ENCODE assay signal across 8 cellular contexts in the genomic region with DNA sequence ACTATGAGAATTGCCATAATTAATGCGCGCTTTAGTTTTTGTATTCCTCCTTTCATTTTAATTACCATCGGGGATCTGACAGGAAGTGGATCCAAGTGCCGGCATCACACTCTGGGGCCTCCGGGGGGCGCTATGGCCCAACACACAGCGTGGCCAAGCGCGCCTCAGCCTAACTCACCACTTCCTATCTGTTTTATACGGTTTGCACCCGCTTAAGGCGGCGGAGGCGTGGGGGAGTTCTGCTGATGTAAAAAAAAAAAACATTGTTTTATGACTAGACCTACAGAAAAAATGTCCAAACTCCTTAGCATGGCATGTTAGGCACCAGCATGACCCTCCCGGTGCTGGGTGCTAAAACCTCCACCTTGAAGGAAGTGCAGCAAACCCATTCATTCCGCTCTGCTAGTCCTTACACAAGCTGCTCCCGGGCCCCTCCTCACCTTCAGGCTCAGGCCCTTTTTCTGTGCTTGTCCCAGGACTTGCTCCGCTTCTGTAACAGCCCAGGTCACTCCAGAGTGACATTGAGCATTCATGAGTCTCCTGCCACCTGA. TPM values are rescaled to one million over a fixed set of nuclear protein-coding genes. Genes with fewer than 3 reads are reported as not detected.
DNase-seq lines count a peak whose midpoint lies in the region; ATAC-seq, FAIRE-seq and TF ChIP-seq lines count a peak whose summit lies in the region.

No MANE protein-coding gene starts in this region.

- ATAC-seq in pancreas, result peak in 3 of 4 donors; percentile 51 to 77 (median 72)
- ATAC-seq in GM19397 (IDR thresholded peaks at IDR 0.05; ENCODE audit: unreplicated experiment), result no peak
- ATAC-seq in HG03432 (IDR thresholded peaks at IDR 0.05; ENCODE audit: unreplicated experiment), result no peak

- no peak overlapping the region for H3K27ac ChIP-seq in pancreas

- intact Hi-C loops in pancreas (cut with DNase I), result no loop called here

- no peak for FAIRE-seq in pancreas (lab: Jason Lieb, UNC)

- no peaks in the 10 kb centered on the region for H3K9me3 ChIP-seq in pancreas

- H3K36me3 ChIP-seq in pancreas, result no peaks in the 10 kb centered on the region

- no peaks in the 10 kb centered on the region for H3K4me1 ChIP-seq in pancreas

- WGBS in pancreas, 2 donors, result 26 to 34% methylated on average over 18 of the region's 18 CpGs

- TF ChIP-seq CTCF in fibroblast of pulmonary artery (IDR thresholded peaks at IDR 0.05; ENCODE audit: low read length, missing control alignments), result peak; percentile 70
- peak in 2 of 4 donors; percentile 34 to 36 for TF ChIP-seq CTCF in pancreas (IDR thresholded peaks at IDR 0.05)

- DNase-seq in NCI-H2029 (lab: John Stamatoyannopoulos, UW) (peak; percentile 9), NCI-H2029 treated with DMSO at 0.1 percent for 48 hours (lab: John Stamatoyannopoulos, UW) (no peak), NOMO-1 treated with dmso at 0.1 percent for 144 hours (lab: John Stamatoyannopoulos, UW; ENCODE audit: unreplicated experiment) (peak; percentile 78), activated T-cell treated with anti-CD3 and anti-CD28 coated beads for 4 hours (peak; percentile 60), fibroblast of pulmonary artery (ENCODE audit: low read depth) (peak; percentile 63), pancreas (peak in 2 of 6 donors; percentile 43 to 67)

- H3K4me3 ChIP-seq in fibroblast of pulmonary artery (replicated peaks; ENCODE audit: low read depth, low read length), result no peak overlapping the region
- H3K4me3 ChIP-seq in pancreas, result no peak overlapping the region

- H3K27me3 ChIP-seq in pancreas, result no peaks in the 10 kb centered on the region

RNA-seq across cellular contexts. Expression of a gene that starts 4.5 kb away (rescaled TPM):
- total RNA-seq in pancreas, result 10 to 100 TPM in 2 of 6 donors, 1 to 10 TPM in 4; 6.8 to 16.4 (median 8.1) TPM
- 10 to 100 TPM; 22.9 to 25.3 TPM for polyA plus RNA-seq in pancreas

RNA-seq across cellular contexts. Expression of a gene that starts 24.1 kb away (rescaled TPM):
- total RNA-seq in pancreas, result 10 to 100 TPM; 27.3 to 41.3 (median 31.3) TPM
- polyA plus RNA-seq in pancreas, result 10 to 100 TPM; 51.2 to 83.3 TPM

RNA-seq across cellular contexts. Expression of a gene that starts 35.7 kb away (rescaled TPM):
- 10 to 100 TPM; 36.2 to 83.1 (median 60.1) TPM for total RNA-seq in pancreas
- 100 to 1,000 TPM; 124 to 204 TPM for polyA plus RNA-seq in pancreas

Comparison
In these comparisons a context has a peak if more than half of its experiments do, and no peak if none do; other contexts are left out.
1. ATAC-seq: peak in pancreas (3 of 4); none in GM19397 (single experiment) and HG03432 (single experiment).